ENCODE assay signal across 28 cellular contexts in the genomic region with DNA sequence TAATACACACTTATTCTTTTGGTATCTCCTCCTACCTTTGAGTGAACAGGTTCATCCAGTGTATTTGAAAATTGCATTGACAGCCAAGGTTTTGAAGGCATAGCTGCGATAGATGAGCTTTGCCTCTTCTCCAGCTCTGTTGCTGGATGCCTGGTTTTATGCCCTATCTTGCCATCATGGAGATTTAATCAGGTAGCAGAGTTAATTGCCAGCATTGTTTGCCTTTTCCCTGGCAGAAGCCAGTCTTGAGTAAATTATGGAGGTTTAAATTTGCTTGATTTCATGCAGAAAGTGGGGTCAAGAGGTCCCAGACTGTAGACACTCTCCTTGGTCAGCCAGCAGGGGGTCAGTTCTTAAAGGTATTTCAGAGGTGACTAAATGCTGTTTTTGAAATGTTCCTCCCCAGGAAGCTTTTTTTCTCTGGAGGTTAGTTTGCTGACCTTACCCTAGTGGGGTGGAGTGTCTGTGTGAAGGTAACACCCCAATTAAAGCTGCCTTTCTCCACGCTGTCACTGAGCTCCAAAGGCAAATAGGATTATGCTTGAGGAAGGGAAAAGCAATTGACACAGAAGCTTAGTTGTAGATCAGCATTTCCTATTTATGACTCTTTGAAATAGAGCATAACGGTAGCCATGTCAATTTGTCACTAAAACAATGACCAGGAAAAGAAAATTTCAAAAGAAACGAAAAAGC.
DNase-seq lines count a peak whose midpoint lies in the region; ATAC-seq and TF ChIP-seq lines count a peak whose summit lies in the region.
"Had no signal": no experiment of that assay in that cellular context is flagged by ENCODE, and none has a peak within 500 bp of the region (broad histone marks: within the 10 kb centered on the region; RNA-seq: fewer than 3 reads in every experiment).

No MANE protein-coding gene starts in this region.

- no peaks in the 10 kb centered on the region for H3K27me3 ChIP-seq in GM23338 (ENCODE audit: insufficient read depth)
- H3K27me3 ChIP-seq in SK-N-SH (ENCODE audit: insufficient read depth), result no peaks in the 10 kb centered on the region
- H3K27me3 ChIP-seq in ovary, result no peaks in the 10 kb centered on the region
- H3K27me3 ChIP-seq: esophagus squamous epithelium, heart right ventricle, pancreas, SJSA1, upper lobe of left lung had no signal

- peaks cover 9% of the 10 kb centered on the region for H3K27me3 Mint-ChIP-seq in GM23338 (ENCODE audit: insufficient read depth, low read depth, poor library complexity)
- H3K27me3 Mint-ChIP-seq in activated naive CD4-positive, alpha-beta T cell treated with anti-CD3 and anti-CD28 coated beads for 36 hours (ENCODE audit: low read depth), result no peaks in the 10 kb centered on the region
- H3K27me3 Mint-ChIP-seq: activated naive CD8-positive, alpha-beta T cell treated with anti-CD3 and anti-CD28 coated beads, Interleukin-2, amount 50 U/mL, for 24 hours; CD4-positive, CD25-positive, alpha-beta regulatory T cell; central memory CD8-positive, alpha-beta T cell; dendritic cell treated with granulocyte-macrophage colony-stimulating factor and Interleukin-4, amounts not matched to agents 40 ng/mL and 50 ng/mL, for 4 days; natural killer cell treated with Interleukin-12 subunit alpha and Interleukin-12 subunit beta and Interleukin-15 and Interleukin-18, amount 100 ng/mL, for 72 hours had no signal

- H3K36me3 ChIP-seq in GM23338 (ENCODE audit: insufficient read depth) (peaks cover 4% of the 10 kb centered on the region; the same call in 1 of the 2 replicates), SK-N-SH (replicated peaks in 1 of 2; ENCODE audit: control insufficient read depth in 1 of 2, insufficient read depth in 2 of 2, low read length in 1 of 2) (peaks cover 4 to 11% of the 10 kb centered on the region in 2 experiments), ovary (no peaks in the 10 kb centered on the region)
- H3K36me3 ChIP-seq: lower lobe of right lung, pancreas had no signal

- H2AFZ ChIP-seq in GM23338 (no peak overlapping the region), SK-N-SH (ENCODE audit: low read depth) (no peak overlapping the region)

- intact Hi-C loops in ovary (cut with DNase I), result no loop called here
- intact Hi-C loops in activated naive CD4-positive, alpha-beta T cell treated with anti-CD3 and anti-CD28 coated beads for 36 hours (cut with micrococcal nuclease), result loop anchor here (2.0 to 5.0 kb wide), 5 partner anchors 59 to 339 kb away; partner anchors contain the start of gene EXT2

- H3K4me1 Mint-ChIP-seq in GM23338, result peaks cover 24% of the 10 kb centered on the region
- H3K4me1 Mint-ChIP-seq in activated naive CD4-positive, alpha-beta T cell treated with anti-CD3 and anti-CD28 coated beads for 36 hours (ENCODE audit: low read depth), result peaks cover 32% of the 10 kb centered on the region

- POLR2A ChIA-PET in SK-N-SH (lab: Yijun Ruan, JAX), result no interaction called here

- H4K20me1 ChIP-seq in GM23338 (replicated peaks; ENCODE audit: insufficient read depth) (no peaks in the 10 kb centered on the region), SK-N-SH (ENCODE audit: insufficient read depth) (no peaks in the 10 kb centered on the region)

- H3K9ac ChIP-seq in SK-N-SH, result no peak overlapping the region

- peaks cover 31% of the 10 kb centered on the region for H3K9me3 Mint-ChIP-seq in GM23338
- H3K9me3 Mint-ChIP-seq in activated naive CD4-positive, alpha-beta T cell treated with anti-CD3 and anti-CD28 coated beads for 36 hours, result peaks cover 22% of the 10 kb centered on the region

- peaks cover 22% of the 10 kb centered on the region for H3K9me3 ChIP-seq in SK-N-SH
- H3K9me3 ChIP-seq in ovary, result no peaks in the 10 kb centered on the region
- H3K9me3 ChIP-seq: pancreas had no signal

- H3K79me2 ChIP-seq in GM23338 (replicated peaks; ENCODE audit: insufficient read depth) (no peaks in the 10 kb centered on the region), SK-N-SH (ENCODE audit: insufficient read depth) (no peaks in the 10 kb centered on the region)

- H3K9me2 ChIP-seq in GM23338 (ENCODE audit: insufficient read depth) (no peaks in the 10 kb centered on the region; the same call in 1 of the 2 replicates), SK-N-SH (no peaks in the 10 kb centered on the region)

- no peak overlapping the region for H3K4me3 Mint-ChIP-seq in GM23338
- no peak overlapping the region for H3K4me3 Mint-ChIP-seq in activated naive CD4-positive, alpha-beta T cell treated with anti-CD3 and anti-CD28 coated beads for 36 hours
- H3K4me3 Mint-ChIP-seq: activated naive CD8-positive, alpha-beta T cell treated with anti-CD3 and anti-CD28 coated beads, Interleukin-2, amount 50 U/mL, for 24 hours; CD4-positive, CD25-positive, alpha-beta regulatory T cell; central memory CD8-positive, alpha-beta T cell; dendritic cell treated with granulocyte-macrophage colony-stimulating factor and Interleukin-4, amounts not matched to agents 40 ng/mL and 50 ng/mL, for 4 days had no signal

- H3F3A ChIP-seq in GM23338 (replicated peaks; ENCODE audit: low read depth) (no peaks in the 10 kb centered on the region), SK-N-SH (replicated peaks; ENCODE audit: insufficient read depth) (no peaks in the 10 kb centered on the region)

- TF ChIP-seq RAD21 in SK-N-SH (IDR thresholded peaks at IDR 0.05; ENCODE audit: low read length), result no peak

- peaks cover 44% of the 10 kb centered on the region for H3K36me3 Mint-ChIP-seq in GM23338 (ENCODE audit: low read depth)
- peaks cover 53% of the 10 kb centered on the region for H3K36me3 Mint-ChIP-seq in activated naive CD4-positive, alpha-beta T cell treated with anti-CD3 and anti-CD28 coated beads for 36 hours (ENCODE audit: low read depth)

- TF ChIP-seq CTCF in GM23338 (conservative IDR thresholded peaks at IDR 0.05; ENCODE audit: low read depth in 2 of 2) (no peak), SK-N-SH (IDR thresholded peaks at IDR 0.05) (no peak), retinal pigment epithelial cell (conservative IDR thresholded peaks at IDR 0.05; ENCODE audit: low read depth, low read length) (peak; percentile 25), ovary (IDR thresholded peaks at IDR 0.05) (no peak)

- 93% methylated on average over 4 of the region's 4 CpGs for WGBS in SK-N-SH (ENCODE audit: low lambda C conversion rate)
- 95 to 97% (median 96%) methylated on average over 4 of the region's 4 CpGs for WGBS in ovary, 3 donors

- TF ChIP-seq EP300 in SK-N-SH (IDR thresholded peaks at IDR 0.05; ENCODE audit: borderline replicate concordance in 1 of 2, low read depth in 1 of 2, low read length in 1 of 2), result peak in 1 of 2 experiments; percentile 81; a peak in 1 of 4 replicates
- TF ChIP-seq EP300 in ovary (IDR thresholded peaks at IDR 0.05), result no peak

- no peak overlapping the region for H3K27ac ChIP-seq in GM23338 (ENCODE audit: low read depth)
- H3K27ac ChIP-seq in SK-N-SH (ENCODE audit: low read depth in 2 of 2, low read length in 1 of 2), result peak overlapping the region in 1 of 2 experiments; percentile 47; a peak in 2 of 4 replicates
- no peak overlapping the region for H3K27ac ChIP-seq in ovary
- H3K27ac ChIP-seq: heart right ventricle, lower lobe of right lung, pancreas, SJSA1, upper lobe of left lung had no signal

- TF ChIP-seq POLR2A in ovary (IDR thresholded peaks at IDR 0.05), result no peak

- H3K27ac Mint-ChIP-seq in GM23338, result no peak overlapping the region
- no peak overlapping the region for H3K27ac Mint-ChIP-seq in activated naive CD4-positive, alpha-beta T cell treated with anti-CD3 and anti-CD28 coated beads for 36 hours
- H3K27ac Mint-ChIP-seq: activated naive CD8-positive, alpha-beta T cell treated with anti-CD3 and anti-CD28 coated beads, Interleukin-2, amount 50 U/mL, for 24 hours; dendritic cell treated with granulocyte-macrophage colony-stimulating factor and Interleukin-4, amounts not matched to agents 40 ng/mL and 50 ng/mL, for 4 days had no signal

- H3K4me3 ChIP-seq in GM23338 (no peak overlapping the region), SK-N-SH (ENCODE audit: low read depth in 2 of 2, low read length in 1 of 2) (no peak overlapping the region), retinal pigment epithelial cell (ENCODE audit: low read length) (no peak overlapping the region), ovary (no peak overlapping the region)
- H3K4me3 ChIP-seq: esophagus squamous epithelium, heart right ventricle, lower lobe of right lung, mucosa of descending colon, pancreas, SJSA1, upper lobe of left lung had no signal

- peaks cover 18% of the 10 kb centered on the region for H3K4me1 ChIP-seq in GM23338 (ENCODE audit: insufficient read depth)
- peaks cover 29 to 40% of the 10 kb centered on the region in 2 experiments; a peak in 3 of 4 replicates for H3K4me1 ChIP-seq in SK-N-SH (ENCODE audit: control insufficient read depth in 1 of 2, insufficient read depth in 2 of 2, low read depth in 1 of 2, low read length in 1 of 2)
- no peaks in the 10 kb centered on the region for H3K4me1 ChIP-seq in ovary (ENCODE audit: insufficient read depth)
- H3K4me1 ChIP-seq: lower lobe of right lung, pancreas had no signal

- H3K4me2 ChIP-seq in GM23338 (0 out of 2 replicates have a peak overlapping the region, but pooled peaks have one; percentile 22), SK-N-SH (no peak overlapping the region)

- DNase-seq in GM23338 (ENCODE audit: low spot score) (no peak), NCI-H2227 treated with DMSO at 0.1 percent for 48 hours (lab: John Stamatoyannopoulos, UW) (peak; percentile 95), SK-N-SH (peak; percentile 34), retinal pigment epithelial cell (ENCODE audit: low read depth) (no peak), ovary (no peak)
- no peak for DNase-seq in activated naive CD4-positive, alpha-beta T cell treated with anti-CD3 and anti-CD28 coated beads for 36 hours
- DNase-seq: activated CD4-positive, alpha-beta T cell treated with anti-CD3 and anti-CD28 coated beads for 4 hours; activated CD8-positive, alpha-beta memory T cell treated with anti-CD3 and anti-CD28 coated beads for 24 hours; activated effector memory CD4-positive, alpha-beta T cell treated with anti-CD3 and anti-CD28 coated beads, Interleukin-2, amount 50 U/mL, for 16 hours; activated naive CD8-positive, alpha-beta T cell treated with anti-CD3 and anti-CD28 coated beads, Interleukin-2, amount 50 U/mL, for 24 hours; CD4-positive, CD25-positive, alpha-beta regulatory T cell; DMS 273 treated with DMSO at 0.1 percent for 48 hours; esophagus squamous epithelium; foreskin melanocyte; heart right ventricle; lower lobe of right lung; mucosa of descending colon; NCI-H1105; NCI-H510A; pancreas; right cardiac atrium; stimulated activated CD4-positive, alpha-beta T cell treated with anti-CD3 and anti-CD28 coated beads, Interleukin-2, amount 100 ng/mL, for 24 hours; upper lobe of left lung had no signal

- CTCF ChIA-PET in SK-N-SH (lab: Yijun Ruan, JAX), result interaction anchor here (0.7 to 2.1 kb wide), 11 partner anchors 10 to 95 kb away, joined by 3 to 11 read pairs (median 4); no protein-coding TSS in a partner anchor
- CTCF ChIA-PET in activated naive CD4-positive, alpha-beta T cell treated with anti-CD3 and anti-CD28 coated beads for 36 hours (lab: Charles Lee), result interaction anchor here (0.6 to 2.3 kb wide), 3 partner anchors 16 to 90 kb away, joined by 3 to 8 read pairs (median 3); no protein-coding TSS in a partner anchor

- ATAC-seq in GM23338, result no peak; the same call in 2 of the 3 replicates
- ATAC-seq in HG02763 (IDR thresholded peaks at IDR 0.05; ENCODE audit: unreplicated experiment), result no peak
- ATAC-seq: activated naive CD8-positive, alpha-beta T cell treated with anti-CD3 and anti-CD28 coated beads, Interleukin-2, amount 50 U/mL, for 24 hours; heart right ventricle; lower lobe of right lung; mucosa of descending colon; pancreas; right cardiac atrium had no signal

Comparison
In these comparisons a context has a peak if more than half of its experiments do, and no peak if none do; other contexts are left out.
1. DNase-seq: peak in NCI-H2227 treated with DMSO at 0.1 percent for 48 hours (single experiment) and SK-N-SH (single experiment); none in GM23338 (single experiment), retinal pigment epithelial cell (single experiment), ovary (0 of 5) and activated naive CD4-positive, alpha-beta T cell treated with anti-CD3 and anti-CD28 coated beads for 36 hours (single experiment).